13 cellular contexts compared by ENCODE assay signal in genomic region chr13:23617551-23618014, GRCh38. TPM values are rescaled to one million over a fixed set of nuclear protein-coding genes. Genes with fewer than 3 reads are reported as not detected.
A peak's percentile ranks its signal among the peaks of the same experiment; 100 is the strongest.
DNase-seq lines count a peak whose midpoint lies in the region; ATAC-seq and TF ChIP-seq lines count a peak whose summit lies in the region.
"Had no signal": no experiment of that assay in that cellular context is flagged by ENCODE, and none has a peak within 500 bp of the region (broad histone marks: within the 10 kb centered on the region; RNA-seq: fewer than 3 reads in every experiment).

No MANE protein-coding gene starts in this region.

- no peak for TF ChIP-seq CTCF in fibroblast of villous mesenchyme (IDR thresholded peaks at IDR 0.05; ENCODE audit: insufficient read depth, low read depth, low read length)

- peak in 1 of 2 experiments; percentile 14 for DNase-seq in SJSA1 (ENCODE audit: low read depth in 1 of 2, low spot score in 2 of 2)
- DNase-seq in fibroblast of villous mesenchyme (ENCODE audit: low read depth), result peak; percentile 72
- peak; percentile 89 for DNase-seq in renal cortical epithelial cell (ENCODE audit: low read depth)
- no peak for DNase-seq in CD1c-positive myeloid dendritic cell (ENCODE audit: extremely low spot score)
- DNase-seq in HEK293T (ENCODE audit: extremely low spot score), result no peak
- DNase-seq: activated CD4-positive, alpha-beta T cell treated with anti-CD3 and anti-CD28 coated beads, Interleukin-2, amount 50 U/mL, for 1 hour; stimulated activated CD4-positive, alpha-beta T cell treated with anti-CD3 and anti-CD28 coated beads, Interleukin-4, amount 100 ng/mL, for 24 hours; T-helper 17 cell had no signal

- H3K27ac ChIP-seq in SJSA1, result peak overlapping the region; percentile 33
- H3K27ac ChIP-seq: esophagus muscularis mucosa had no signal

- ATAC-seq in GM18511 (IDR thresholded peaks at IDR 0.05; ENCODE audit: unreplicated experiment) (peak; percentile 55), GM19324 (IDR thresholded peaks at IDR 0.05; ENCODE audit: low FRiP score, unreplicated experiment) (no peak)
- ATAC-seq: activated T-helper 17 cell treated with anti-CD3 and anti-CD28 coated beads, Interleukin-2, amount 50 U/mL, for 72 hours; T-helper 17 cell had no signal

- H3K27me3 ChIP-seq in SJSA1 (replicated peaks), result no peaks in the 10 kb centered on the region
- H3K27me3 ChIP-seq: esophagus muscularis mucosa had no signal

- POLR2A ChIA-PET in HEK293T (lab: Yijun Ruan, JAX), result no interaction called here

- peaks cover 23% of the 10 kb centered on the region for H3K4me1 ChIP-seq in SJSA1 (replicated peaks)

- no peaks in the 10 kb centered on the region for H3K36me3 ChIP-seq in SJSA1

- H3K4me3 ChIP-seq in SJSA1 (no peak overlapping the region), fibroblast of villous mesenchyme (ENCODE audit: low read depth, low read length) (no peak overlapping the region)
- H3K4me3 ChIP-seq: esophagus muscularis mucosa had no signal

- CTCF ChIA-PET in HEK293T (lab: Yijun Ruan, JAX), result interaction anchor here (0.5 kb wide), 1 partner anchor 11 kb away, joined by 3 read pairs; no protein-coding TSS in a partner anchor

- no peaks in the 10 kb centered on the region for H3K9me3 ChIP-seq in SJSA1 (replicated peaks)
- H3K9me3 ChIP-seq: esophagus muscularis mucosa had no signal

TF ChIP-seq in HEK293T, 16 proteins besides CTCF, POLR2A, EP300 and RAD21:
- TF ChIP-seq TARDBP (IDR thresholded peaks at IDR 0.05) (no peak), FOXA1 (IDR thresholded peaks at IDR 0.05) (no peak), LEF1 (IDR thresholded peaks at IDR 0.05; ENCODE audit: borderline replicate concordance) (no peak), BHLHE40 (IDR thresholded peaks at IDR 0.05; ENCODE audit: borderline replicate concordance) (no peak), SP1 (IDR thresholded peaks at IDR 0.05) (no peak), NFRKB (IDR thresholded peaks at IDR 0.05) (no peak), ELF4 (IDR thresholded peaks at IDR 0.05) (no peak), ARNT (IDR thresholded peaks at IDR 0.05) (no peak), L3MBTL2 (conservative IDR thresholded peaks at IDR 0.05) (no peak), CTBP1 (IDR thresholded peaks at IDR 0.05; ENCODE audit: borderline replicate concordance) (no peak)

RNA-seq across cellular contexts. Expression of gene TNFRSF19, which starts 47.4 kb away (rescaled TPM):
- 0.03 TPM in 1 of 2 replicates, not detected in the other for total RNA-seq in SJSA1 (2014; rRNA removed; shearing (Covaris generic))
- 95.7 and 139 TPM in 2 replicates for total RNA-seq in fibroblast of villous mesenchyme
- 22.5 and 30.2 TPM in 2 replicates for total RNA-seq in renal cortical epithelial cell
- total RNA-seq: OCI-LY7 had no signal

Comparison
In these comparisons a context has a peak if more than half of its experiments do, and no peak if none do; other contexts are left out.
1. DNase-seq: peak in fibroblast of villous mesenchyme (single experiment) and renal cortical epithelial cell (single experiment); none in CD1c-positive myeloid dendritic cell (single experiment) and HEK293T (single experiment).
2. RNA of gene TNFRSF19, which starts 47.4 kb away (total RNA-seq): 95.7 to 139 TPM in fibroblast of villous mesenchyme and 22.5 to 30.2 TPM in renal cortical epithelial cell; 0.03 TPM in SJSA1; every median in the first group is over 10 times any median in the second.